Comparison of ENCODE assay signal across 15 cellular contexts in genomic region chr7:40027545-40027944, GRCh38.
"Had no signal": no experiment of that assay in that cellular context is flagged by ENCODE, and none has a peak within 500 bp of the region (broad histone marks: within the 10 kb centered on the region; RNA-seq: fewer than 3 reads in every experiment).

No MANE protein-coding gene starts in this region.

- H3K9me3 Mint-ChIP-seq: naive thymus-derived CD4-positive, alpha-beta T cell; type B pancreatic cell had no signal

- H3K27me3 Mint-ChIP-seq: naive thymus-derived CD4-positive, alpha-beta T cell; type B pancreatic cell had no signal

- H3K4me3 Mint-ChIP-seq: naive thymus-derived CD4-positive, alpha-beta T cell; type B pancreatic cell had no signal

- H3K27me3 ChIP-seq: heart left ventricle, neutrophil, right atrium auricular region, sigmoid colon had no signal

- H3K4me3 ChIP-seq: heart left ventricle, right atrium auricular region, sigmoid colon, skin epidermis had no signal

- H3K4me1 ChIP-seq: heart left ventricle, right atrium auricular region, sigmoid colon had no signal

- ATAC-seq: esophagus mucosa; heart left ventricle; naive thymus-derived CD4-positive, alpha-beta T cell had no signal

- H3K36me3 ChIP-seq: right atrium auricular region had no signal

- DNase-seq: effector memory CD4-positive, alpha-beta T cell; heart left ventricle; hippocampal formation; kidney glomerular epithelial cell; mesendoderm; naive thymus-derived CD4-positive, alpha-beta T cell; sigmoid colon; stimulated activated CD4-positive, alpha-beta T cell treated with anti-CD3 and anti-CD28 coated beads, Interleukin-2, amount 100 ng/mL, for 24 hours; stimulated activated CD4-positive, alpha-beta T cell treated with anti-CD3 and anti-CD28 coated beads, Interleukin-4, amount 100 ng/mL, for 4 hours; stimulated activated naive CD4-positive, alpha-beta T cell treated with Interleukin-2 at 50 U/mL for 16 hours had no signal

- H3K27ac ChIP-seq: heart left ventricle, neutrophil, right atrium auricular region, sigmoid colon, skin epidermis had no signal

- H3K27ac Mint-ChIP-seq: naive thymus-derived CD4-positive, alpha-beta T cell; type B pancreatic cell had no signal
